ENCODE assay signal across 7 cellular contexts in the genomic region with DNA sequence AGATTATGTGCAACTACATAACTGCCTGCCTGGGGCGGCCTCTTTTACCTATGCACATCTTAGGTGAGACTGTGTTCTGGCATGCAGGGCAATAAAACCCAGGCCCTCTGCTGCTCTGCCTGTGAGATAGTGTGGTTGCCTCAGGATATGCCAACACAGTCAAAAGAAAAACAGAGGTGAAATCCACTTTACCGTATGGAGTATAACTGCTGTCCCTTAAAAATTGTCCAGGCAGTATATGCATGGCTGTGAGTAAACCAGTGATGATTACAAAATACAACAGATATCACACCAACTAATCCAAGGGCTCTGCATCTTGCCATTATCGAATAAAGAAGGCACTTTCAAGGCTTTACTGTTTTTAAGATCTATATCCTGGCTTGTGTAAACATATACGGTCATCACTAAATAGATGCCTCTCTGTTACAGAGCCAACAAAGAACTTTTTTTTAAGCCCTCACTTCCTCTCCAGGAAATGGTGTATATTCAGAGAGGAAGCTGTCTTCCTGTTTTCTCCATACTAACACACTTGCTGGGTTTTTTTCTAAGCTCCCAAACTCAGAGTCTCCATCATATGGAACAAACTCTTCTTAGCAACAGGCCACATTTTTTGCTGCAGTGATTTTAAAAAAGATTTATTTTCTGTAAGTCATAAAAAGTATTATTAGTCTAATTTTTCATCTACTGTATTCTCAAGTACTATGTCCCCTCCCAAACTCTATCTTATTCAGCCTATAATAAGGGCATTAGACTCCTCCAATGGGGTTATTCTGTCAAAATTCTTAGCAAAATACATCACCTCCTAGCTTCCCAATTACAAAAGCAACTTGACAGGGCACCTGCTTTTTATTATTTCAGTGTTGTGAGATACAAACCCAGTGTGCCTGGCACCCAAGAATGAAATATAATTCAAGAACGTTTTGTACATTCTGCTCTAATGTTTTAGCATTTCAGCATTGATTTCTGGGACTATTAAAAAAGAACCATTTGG.
DNase-seq lines count a peak whose midpoint lies in the region; ATAC-seq and TF ChIP-seq lines count a peak whose summit lies in the region.

No MANE protein-coding gene starts in this region.

- no peak for TF ChIP-seq RAD21 in HCT116 (IDR thresholded peaks at IDR 0.05; ENCODE audit: low read depth)

- WGBS in esophagus muscularis mucosa = 66% methylated on average over 5 of the region's 5 CpGs
- 30 to 36% (median 33%) methylated on average over 5 of the region's 5 CpGs for WGBS in spleen, 5 donors

- H4K20me1 ChIP-seq in HCT116 (ENCODE audit: insufficient read depth) = no peaks in the 10 kb centered on the region

- BruUV-seq in HCT116 (replicated peaks; lab: Mats Ljungman, UMichigan) = no TSS peak

- H2AFZ ChIP-seq in HCT116 (ENCODE audit: low read depth, low read length, poor library complexity, severe bottlenecking) = no peak overlapping the region

- DNase-seq in HCT116 (ENCODE audit: low read depth, low spot score) (no peak), RWPE2 (ENCODE audit: low spot score) (peak; percentile 75), esophagus muscularis mucosa (ENCODE audit: extremely low spot score) (no peak), spleen (no peak), DMS 273 treated with DMSO at 0.1 percent for 48 hours (lab: John Stamatoyannopoulos, UW) (no peak)
- DNase-seq in stimulated activated CD4-positive, alpha-beta T cell treated with anti-CD3 and anti-CD28 coated beads, Interleukin-2, amount 100 ng/mL, for 24 hours = no peak
- no peak for DNase-seq in activated CD8-positive, alpha-beta memory T cell treated with anti-CD3 and anti-CD28 coated beads for 24 hours

- H3K27me3 ChIP-seq in HCT116 (ENCODE audit: insufficient read depth, low read length) = no peaks in the 10 kb centered on the region
- no peaks in the 10 kb centered on the region for H3K27me3 ChIP-seq in RWPE2 (ENCODE audit: insufficient read depth, poor library complexity, severe bottlenecking)
- no peaks in the 10 kb centered on the region for H3K27me3 ChIP-seq in esophagus muscularis mucosa
- no peaks in the 10 kb centered on the region for H3K27me3 ChIP-seq in spleen (replicated peaks in 1 of 7)

- TF ChIP-seq CTCF in HCT116 (IDR thresholded peaks at IDR 0.05 in 2 of 3, conservative IDR thresholded peaks at IDR 0.05 in 1 of 3; ENCODE audit: borderline replicate concordance in 1 of 3, insufficient read depth in 1 of 3, low read depth in 2 of 3, low read length in 2 of 3) (no peak), RWPE2 (IDR thresholded peaks at IDR 0.05; ENCODE audit: poor library complexity, severe bottlenecking) (no peak), esophagus muscularis mucosa (IDR thresholded peaks at IDR 0.05) (no peak), spleen (IDR thresholded peaks at IDR 0.05 in 8 of 11, conservative IDR thresholded peaks at IDR 0.05 in 3 of 11) (no peak)

- ATAC-seq in HCT116 = peak; percentile 20; the same call in 1 of the 2 replicates
- ATAC-seq in RWPE2 (ENCODE audit: low read depth) = peak; percentile 96

- H3K27ac ChIP-seq in HCT116 (ENCODE audit: low read depth, low read length) (no peak overlapping the region), RWPE2 (ENCODE audit: poor library complexity, severe bottlenecking) (peak overlapping the region; percentile 87), esophagus muscularis mucosa (replicated peaks in 1 of 4) (peak overlapping the region in 3 of 4 donors; percentile 7 to 25 (median 13)), spleen (peak overlapping the region; percentile 69 to 93 (median 83))

- H3K36me3 ChIP-seq in HCT116 (ENCODE audit: control insufficient read depth in 1 of 2, insufficient read depth in 2 of 2, low read length in 2 of 2) = no peaks in the 10 kb centered on the region
- H3K36me3 ChIP-seq in RWPE2 (ENCODE audit: low read depth) = no peaks in the 10 kb centered on the region
- no peaks in the 10 kb centered on the region for H3K36me3 ChIP-seq in esophagus muscularis mucosa
- H3K36me3 ChIP-seq in spleen = no peaks in the 10 kb centered on the region

- H3K79me2 ChIP-seq in HCT116 (ENCODE audit: insufficient read depth, low read length) = no peaks in the 10 kb centered on the region

- peaks cover 6 to 8% of the 10 kb centered on the region in 2 experiments for H3K4me1 ChIP-seq in HCT116 (ENCODE audit: control insufficient read depth in 1 of 2, insufficient read depth in 2 of 2, low read length in 2 of 2)
- peaks cover 30% of the 10 kb centered on the region for H3K4me1 ChIP-seq in RWPE2 (ENCODE audit: insufficient read depth, poor library complexity, severe bottlenecking)
- H3K4me1 ChIP-seq in esophagus muscularis mucosa = peaks cover 22 to 46% (median 37%) of the 10 kb centered on the region in 4 donors
- H3K4me1 ChIP-seq in spleen = peaks cover 45 to 100% (median 75%) of the 10 kb centered on the region in 6 donors

- CTCF ChIA-PET in HCT116 (lab: Charles Lee) = no interaction called here

- intact Hi-C loops in HCT116 (cut with micrococcal nuclease) = no loop called here
- intact Hi-C loops in esophagus muscularis mucosa (cut with DNase I) = no loop called here
- intact Hi-C loops in spleen (cut with DNase I; ENCODE audit: low total_unique reads) = no loop called here

- H3K4me2 ChIP-seq in HCT116 (ENCODE audit: low read length) = no peak overlapping the region

- H3K9ac ChIP-seq in HCT116 (ENCODE audit: low read length) = no peak overlapping the region

- H3K9me2 ChIP-seq in HCT116 (ENCODE audit: insufficient read depth) = 0 out of 2 replicates have a peak, but pooled peaks cover 5% of the 10 kb centered on the region

- no peak for TF ChIP-seq EP300 in esophagus muscularis mucosa (IDR thresholded peaks at IDR 0.05)

- POLR2A ChIA-PET in HCT116 (lab: Charles Lee) = no interaction called here

- no peak for TF ChIP-seq POLR2A in HCT116 (IDR thresholded peaks at IDR 0.05; ENCODE audit: borderline replicate concordance, extremely low read depth, insufficient read depth, insufficient read length)
- no peak for TF ChIP-seq POLR2A in esophagus muscularis mucosa (IDR thresholded peaks at IDR 0.05; ENCODE audit: low read depth)
- TF ChIP-seq POLR2A in spleen (IDR thresholded peaks at IDR 0.05) = no peak

- H3K9me3 ChIP-seq in HCT116 (ENCODE audit: control insufficient read depth in 1 of 2, insufficient read depth in 1 of 2, low read depth in 1 of 2, low read length in 2 of 2) (no peaks in the 10 kb centered on the region), RWPE2 (ENCODE audit: severe bottlenecking) (no peaks in the 10 kb centered on the region), esophagus muscularis mucosa (no peaks in the 10 kb centered on the region), spleen (no peaks in the 10 kb centered on the region)

- H3K4me3 ChIP-seq in HCT116 (replicated peaks in 1 of 2; ENCODE audit: low read depth in 1 of 2, low read length in 2 of 2) (no peak overlapping the region), RWPE2 (ENCODE audit: severe bottlenecking) (no peak overlapping the region), esophagus muscularis mucosa (no peak overlapping the region), spleen (peak overlapping the region in 1 of 8 donors; percentile 50)

- RAD21 ChIA-PET in HCT116 (lab: Charles Lee; ENCODE audit: low non-redundant PET in 1 of 2, low total read pairs in 2 of 2, uncharacterized antibody in 2 of 2, unreplicated experiment in 2 of 2) = no interaction called here

TF ChIP-seq in HCT116, 20 proteins besides CTCF, POLR2A, EP300 and RAD21:
- no peak for TF ChIP-seq CBX3 (IDR thresholded peaks at IDR 0.05; ENCODE audit: low read depth)
- no peak for TF ChIP-seq ZFX (IDR thresholded peaks at IDR 0.05)
- TF ChIP-seq SP1 (IDR thresholded peaks at IDR 0.05; ENCODE audit: low read depth) = no peak
- TF ChIP-seq, protein P1, sequence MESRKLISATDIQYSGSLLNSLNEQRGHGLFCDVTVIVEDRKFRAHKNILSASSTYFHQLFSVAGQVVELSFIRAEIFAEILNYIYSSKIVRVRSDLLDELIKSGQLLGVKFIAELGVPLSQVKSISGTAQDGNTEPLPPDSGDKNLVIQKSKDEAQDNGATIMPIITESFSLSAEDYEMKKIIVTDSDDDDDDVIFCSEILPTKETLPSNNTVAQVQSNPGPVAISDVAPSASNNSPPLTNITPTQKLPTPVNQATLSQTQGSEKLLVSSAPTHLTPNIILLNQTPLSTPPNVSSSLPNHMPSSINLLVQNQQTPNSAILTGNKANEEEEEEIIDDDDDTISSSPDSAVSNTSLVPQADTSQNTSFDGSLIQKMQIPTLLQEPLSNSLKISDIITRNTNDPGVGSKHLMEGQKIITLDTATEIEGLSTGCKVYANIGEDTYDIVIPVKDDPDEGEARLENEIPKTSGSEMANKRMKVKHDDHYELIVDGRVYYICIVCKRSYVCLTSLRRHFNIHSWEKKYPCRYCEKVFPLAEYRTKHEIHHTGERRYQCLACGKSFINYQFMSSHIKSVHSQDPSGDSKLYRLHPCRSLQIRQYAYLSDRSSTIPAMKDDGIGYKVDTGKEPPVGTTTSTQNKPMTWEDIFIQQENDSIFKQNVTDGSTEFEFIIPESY (IDR thresholded peaks at IDR 0.05; ENCODE audit: extremely low read depth, insufficient replicate concordance, low read length) = no peak
